ENCODE assay signal across 1 cellular context in the genomic region with DNA sequence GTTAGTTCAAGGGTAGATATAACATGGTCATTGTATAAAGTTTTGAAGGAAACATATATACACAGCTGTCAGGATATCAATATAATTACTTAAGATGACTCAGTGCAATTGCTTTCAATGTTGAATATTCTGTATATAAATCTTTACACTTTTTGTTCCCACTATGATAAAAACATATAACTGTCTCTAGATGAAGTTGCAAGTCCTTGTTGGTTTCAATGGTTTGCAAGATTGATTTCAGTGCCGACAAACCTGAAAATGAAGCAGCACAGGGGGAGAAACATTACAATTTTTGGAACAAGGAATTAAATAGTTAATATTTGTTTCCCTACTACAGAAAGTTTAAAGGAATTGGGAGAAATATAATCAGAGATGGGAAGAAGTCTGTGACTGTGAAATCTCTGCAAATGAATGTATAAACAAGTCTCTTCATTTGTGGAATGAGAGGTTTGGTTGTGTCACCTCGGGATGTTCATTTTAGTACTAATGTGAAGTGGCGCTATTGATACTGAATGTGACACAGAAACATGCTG.
A peak's percentile ranks its signal among the peaks of the same experiment; 100 is the strongest.
TF ChIP-seq lines count a peak whose summit lies in the region.

No MANE protein-coding gene starts in this region.

TF ChIP-seq in K562, 482 proteins besides CTCF, POLR2A, EP300 and RAD21 (continued from another document and continues in another):
- TF ChIP-seq CHAMP1 (IDR thresholded peaks at IDR 0.05) (no peak), SMARCC2 (IDR thresholded peaks at IDR 0.05; ENCODE audit: low read depth) (no peak), RBM34 (IDR thresholded peaks at IDR 0.05; ENCODE audit: borderline replicate concordance, insufficient read depth, low read length) (no peak), POLR2AphosphoS5 (IDR thresholded peaks at IDR 0.05; ENCODE audit: control insufficient read depth, insufficient read depth, low read depth, low read length) (no peak), CBFA2T3 (IDR thresholded peaks at IDR 0.05) (no peak), ZNF830 (CRISPR knock-in tag; IDR thresholded peaks at IDR 0.05) (no peak), ASH1L (IDR thresholded peaks at IDR 0.05; ENCODE audit: borderline replicate concordance, low read depth, partially characterized antibody) (no peak), TBL1XR1 (IDR thresholded peaks at IDR 0.05; ENCODE audit: low read length in 2 of 2) (no peak), ZNF398 (CRISPR knock-in tag; IDR thresholded peaks at IDR 0.05) (no peak), POLR2B (IDR thresholded peaks at IDR 0.05; ENCODE audit: low read depth, partially characterized antibody) (no peak), MECOM (CRISPR knock-in tag; IDR thresholded peaks at IDR 0.05) (no peak), SREBF2 (CRISPR knock-in tag; IDR thresholded peaks at IDR 0.05) (no peak), MTA2 (IDR thresholded peaks at IDR 0.05; ENCODE audit: low read depth) (no peak), ZKSCAN1 (IDR thresholded peaks at IDR 0.05; ENCODE audit: low read depth, low read length) (no peak), CREB1 (IDR thresholded peaks at IDR 0.05) (no peak), CREB1 (CRISPR knock-in tag; IDR thresholded peaks at IDR 0.05) (0 out of 2 replicates have a peak, but pooled peaks have one; percentile 14), SOX6 (IDR thresholded peaks at IDR 0.05) (no peak), GATA2 (CRISPR knock-in tag; IDR thresholded peaks at IDR 0.05) (no peak), ZNF3 (CRISPR knock-in tag; IDR thresholded peaks at IDR 0.05) (no peak), HLTF (IDR thresholded peaks at IDR 0.05) (no peak), HDAC1 (IDR thresholded peaks at IDR 0.05) (peak in 1 of 2 experiments; percentile 13; a peak in 1 of 4 replicates), CHD2 (IDR thresholded peaks at IDR 0.05; ENCODE audit: low read depth, low read length) (no peak), RCOR1 (IDR thresholded peaks at IDR 0.05; ENCODE audit: borderline replicate concordance in 1 of 2, low read depth in 2 of 2, low read length in 2 of 2) (peak in 1 of 2 experiments; percentile 23; a peak in 1 of 4 replicates), DLX4 (CRISPR knock-in tag; IDR thresholded peaks at IDR 0.05) (no peak), HDAC2 (IDR thresholded peaks at IDR 0.05) (no peak)
- TF ChIP-seq, protein P1, sequence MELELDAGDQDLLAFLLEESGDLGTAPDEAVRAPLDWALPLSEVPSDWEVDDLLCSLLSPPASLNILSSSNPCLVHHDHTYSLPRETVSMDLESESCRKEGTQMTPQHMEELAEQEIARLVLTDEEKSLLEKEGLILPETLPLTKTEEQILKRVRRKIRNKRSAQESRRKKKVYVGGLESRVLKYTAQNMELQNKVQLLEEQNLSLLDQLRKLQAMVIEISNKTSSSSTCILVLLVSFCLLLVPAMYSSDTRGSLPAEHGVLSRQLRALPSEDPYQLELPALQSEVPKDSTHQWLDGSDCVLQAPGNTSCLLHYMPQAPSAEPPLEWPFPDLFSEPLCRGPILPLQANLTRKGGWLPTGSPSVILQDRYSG (tag; conservative IDR thresholded peaks at IDR 0.05; ENCODE audit: low read depth): 0 out of 2 replicates have a peak, but pooled peaks have one; percentile 16
- TF ChIP-seq, protein P2, sequence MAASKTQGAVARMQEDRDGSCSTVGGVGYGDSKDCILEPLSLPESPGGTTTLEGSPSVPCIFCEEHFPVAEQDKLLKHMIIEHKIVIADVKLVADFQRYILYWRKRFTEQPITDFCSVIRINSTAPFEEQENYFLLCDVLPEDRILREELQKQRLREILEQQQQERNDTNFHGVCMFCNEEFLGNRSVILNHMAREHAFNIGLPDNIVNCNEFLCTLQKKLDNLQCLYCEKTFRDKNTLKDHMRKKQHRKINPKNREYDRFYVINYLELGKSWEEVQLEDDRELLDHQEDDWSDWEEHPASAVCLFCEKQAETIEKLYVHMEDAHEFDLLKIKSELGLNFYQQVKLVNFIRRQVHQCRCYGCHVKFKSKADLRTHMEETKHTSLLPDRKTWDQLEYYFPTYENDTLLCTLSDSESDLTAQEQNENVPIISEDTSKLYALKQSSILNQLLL (CRISPR knock-in tag; IDR thresholded peaks at IDR 0.05; ENCODE audit: borderline replicate concordance): no peak
- TF ChIP-seq, protein P3, sequence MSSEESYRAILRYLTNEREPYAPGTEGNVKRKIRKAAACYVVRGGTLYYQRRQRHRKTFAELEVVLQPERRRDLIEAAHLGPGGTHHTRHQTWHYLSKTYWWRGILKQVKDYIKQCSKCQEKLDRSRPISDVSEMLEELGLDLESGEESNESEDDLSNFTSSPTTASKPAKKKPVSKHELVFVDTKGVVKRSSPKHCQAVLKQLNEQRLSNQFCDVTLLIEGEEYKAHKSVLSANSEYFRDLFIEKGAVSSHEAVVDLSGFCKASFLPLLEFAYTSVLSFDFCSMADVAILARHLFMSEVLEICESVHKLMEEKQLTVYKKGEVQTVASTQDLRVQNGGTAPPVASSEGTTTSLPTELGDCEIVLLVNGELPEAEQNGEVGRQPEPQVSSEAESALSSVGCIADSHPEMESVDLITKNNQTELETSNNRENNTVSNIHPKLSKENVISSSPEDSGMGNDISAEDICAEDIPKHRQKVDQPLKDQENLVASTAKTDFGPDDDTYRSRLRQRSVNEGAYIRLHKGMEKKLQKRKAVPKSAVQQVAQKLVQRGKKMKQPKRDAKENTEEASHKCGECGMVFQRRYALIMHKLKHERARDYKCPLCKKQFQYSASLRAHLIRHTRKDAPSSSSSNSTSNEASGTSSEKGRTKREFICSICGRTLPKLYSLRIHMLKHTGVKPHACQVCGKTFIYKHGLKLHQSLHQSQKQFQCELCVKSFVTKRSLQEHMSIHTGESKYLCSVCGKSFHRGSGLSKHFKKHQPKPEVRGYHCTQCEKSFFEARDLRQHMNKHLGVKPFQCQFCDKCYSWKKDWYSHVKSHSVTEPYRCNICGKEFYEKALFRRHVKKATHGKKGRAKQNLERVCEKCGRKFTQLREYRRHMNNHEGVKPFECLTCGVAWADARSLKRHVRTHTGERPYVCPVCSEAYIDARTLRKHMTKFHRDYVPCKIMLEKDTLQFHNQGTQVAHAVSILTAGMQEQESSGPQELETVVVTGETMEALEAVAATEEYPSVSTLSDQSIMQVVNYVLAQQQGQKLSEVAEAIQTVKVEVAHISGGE (CRISPR knock-in tag; IDR thresholded peaks at IDR 0.05): no peak
- TF ChIP-seq, protein P4, sequence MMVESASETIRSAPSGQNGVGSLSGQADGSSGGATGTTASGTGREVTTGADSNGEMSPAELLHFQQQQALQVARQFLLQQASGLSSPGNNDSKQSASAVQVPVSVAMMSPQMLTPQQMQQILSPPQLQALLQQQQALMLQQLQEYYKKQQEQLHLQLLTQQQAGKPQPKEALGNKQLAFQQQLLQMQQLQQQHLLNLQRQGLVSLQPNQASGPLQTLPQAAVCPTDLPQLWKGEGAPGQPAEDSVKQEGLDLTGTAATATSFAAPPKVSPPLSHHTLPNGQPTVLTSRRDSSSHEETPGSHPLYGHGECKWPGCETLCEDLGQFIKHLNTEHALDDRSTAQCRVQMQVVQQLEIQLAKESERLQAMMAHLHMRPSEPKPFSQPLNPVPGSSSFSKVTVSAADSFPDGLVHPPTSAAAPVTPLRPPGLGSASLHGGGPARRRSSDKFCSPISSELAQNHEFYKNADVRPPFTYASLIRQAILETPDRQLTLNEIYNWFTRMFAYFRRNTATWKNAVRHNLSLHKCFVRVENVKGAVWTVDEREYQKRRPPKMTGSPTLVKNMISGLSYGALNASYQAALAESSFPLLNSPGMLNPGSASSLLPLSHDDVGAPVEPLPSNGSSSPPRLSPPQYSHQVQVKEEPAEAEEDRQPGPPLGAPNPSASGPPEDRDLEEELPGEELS (CRISPR knock-in tag; IDR thresholded peaks at IDR 0.05; ENCODE audit: borderline replicate concordance): no peak
- TF ChIP-seq, protein P5, sequence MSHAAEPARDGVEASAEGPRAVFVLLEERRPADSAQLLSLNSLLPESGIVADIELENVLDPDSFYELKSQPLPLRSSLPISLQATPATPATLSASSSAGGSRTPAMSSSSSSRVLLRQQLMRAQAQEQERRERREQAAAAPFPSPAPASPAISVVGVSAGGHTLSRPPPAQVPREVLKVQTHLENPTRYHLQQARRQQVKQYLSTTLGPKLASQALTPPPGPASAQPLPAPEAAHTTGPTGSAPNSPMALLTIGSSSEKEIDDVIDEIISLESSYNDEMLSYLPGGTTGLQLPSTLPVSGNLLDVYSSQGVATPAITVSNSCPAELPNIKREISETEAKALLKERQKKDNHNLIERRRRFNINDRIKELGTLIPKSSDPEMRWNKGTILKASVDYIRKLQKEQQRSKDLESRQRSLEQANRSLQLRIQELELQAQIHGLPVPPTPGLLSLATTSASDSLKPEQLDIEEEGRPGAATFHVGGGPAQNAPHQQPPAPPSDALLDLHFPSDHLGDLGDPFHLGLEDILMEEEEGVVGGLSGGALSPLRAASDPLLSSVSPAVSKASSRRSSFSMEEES (CRISPR knock-in tag; IDR thresholded peaks at IDR 0.05): no peak
- TF ChIP-seq, protein P6, sequence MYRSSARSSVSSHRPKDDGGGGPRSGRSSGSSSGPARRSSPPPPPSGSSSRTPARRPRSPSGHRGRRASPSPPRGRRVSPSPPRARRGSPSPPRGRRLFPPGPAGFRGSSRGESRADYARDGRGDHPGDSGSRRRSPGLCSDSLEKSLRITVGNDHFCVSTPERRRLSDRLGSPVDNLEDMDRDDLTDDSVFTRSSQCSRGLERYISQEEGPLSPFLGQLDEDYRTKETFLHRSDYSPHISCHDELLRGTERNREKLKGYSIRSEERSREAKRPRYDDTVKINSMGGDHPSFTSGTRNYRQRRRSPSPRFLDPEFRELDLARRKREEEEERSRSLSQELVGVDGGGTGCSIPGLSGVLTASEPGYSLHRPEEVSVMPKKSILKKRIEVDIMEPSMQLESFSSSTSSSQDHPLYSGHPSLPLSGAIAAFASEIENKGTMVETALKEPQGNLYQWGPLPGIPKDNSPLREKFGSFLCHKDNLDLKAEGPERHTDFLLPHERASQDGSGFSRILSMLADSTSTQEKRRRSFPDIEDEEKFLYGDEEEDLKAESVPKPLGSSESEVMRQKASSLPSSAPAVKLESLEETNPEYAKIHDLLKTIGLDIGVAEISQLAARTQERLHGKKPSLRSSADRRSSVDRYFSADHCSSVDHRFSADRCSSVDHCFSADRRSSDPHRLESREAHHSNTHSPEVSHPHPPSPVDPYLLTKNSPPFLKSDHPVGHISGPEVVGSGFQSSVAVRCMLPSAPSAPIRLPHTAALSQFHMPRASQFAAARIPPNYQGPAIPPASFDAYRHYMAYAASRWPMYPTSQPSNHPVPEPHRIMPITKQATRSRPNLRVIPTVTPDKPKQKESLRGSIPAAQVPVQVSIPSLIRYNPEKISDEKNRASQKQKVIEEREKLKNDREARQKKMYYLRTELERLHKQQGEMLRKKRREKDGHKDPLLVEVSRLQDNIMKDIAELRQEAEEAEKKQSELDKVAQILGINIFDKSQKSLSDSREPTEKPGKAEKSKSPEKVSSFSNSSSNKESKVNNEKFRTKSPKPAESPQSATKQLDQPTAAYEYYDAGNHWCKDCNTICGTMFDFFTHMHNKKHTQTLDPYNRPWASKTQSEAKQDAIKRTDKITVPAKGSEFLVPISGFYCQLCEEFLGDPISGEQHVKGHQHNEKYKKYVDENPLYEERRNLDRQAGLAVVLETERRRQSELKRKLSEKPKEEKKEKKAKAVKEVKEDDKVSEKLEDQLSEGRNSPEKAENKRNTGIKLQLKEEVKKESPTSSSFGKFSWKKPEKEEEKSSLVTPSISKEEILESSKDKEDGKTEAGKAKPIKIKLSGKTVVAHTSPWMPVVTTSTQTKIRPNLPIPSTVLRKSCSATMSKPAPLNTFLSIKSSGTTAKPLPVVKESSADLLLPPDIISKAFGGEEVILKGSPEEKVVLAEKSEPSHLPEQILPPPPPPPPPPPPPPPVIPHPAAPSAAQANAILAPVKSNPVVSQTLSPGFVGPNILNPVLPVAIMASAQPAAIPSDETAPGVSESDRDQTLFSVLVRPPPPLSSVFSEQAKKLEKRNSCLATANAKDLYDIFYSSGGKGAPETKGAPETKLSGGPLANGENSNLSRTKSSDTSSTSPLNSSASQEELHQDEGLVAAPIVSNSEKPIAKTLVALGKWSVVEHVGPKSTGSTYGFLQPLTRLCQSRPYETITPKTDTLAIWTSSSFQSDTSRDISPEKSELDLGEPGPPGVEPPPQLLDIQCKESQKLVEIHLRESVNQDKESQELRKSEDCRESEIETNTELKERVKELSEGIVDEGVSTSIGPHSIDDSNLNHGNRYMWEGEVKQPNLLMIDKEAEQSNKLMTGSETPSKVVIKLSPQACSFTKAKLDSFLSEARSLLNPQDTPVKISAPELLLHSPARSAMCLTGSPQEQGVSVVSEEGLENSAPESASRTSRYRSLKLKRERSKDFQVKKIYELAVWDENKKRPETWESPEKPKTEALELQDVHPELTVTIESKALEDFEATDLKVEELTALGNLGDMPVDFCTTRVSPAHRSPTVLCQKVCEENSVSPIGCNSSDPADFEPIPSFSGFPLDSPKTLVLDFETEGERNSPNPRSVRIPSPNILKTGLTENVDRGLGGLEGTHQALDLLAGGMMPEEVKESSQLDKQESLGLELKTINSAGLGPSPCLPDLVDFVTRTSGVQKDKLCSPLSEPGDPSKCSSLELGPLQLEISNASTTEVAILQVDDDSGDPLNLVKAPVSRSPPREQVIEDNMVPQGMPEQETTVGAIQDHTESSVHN (IDR thresholded peaks at IDR 0.05; ENCODE audit: borderline replicate concordance in 1 of 2, low read depth in 1 of 2): peak in 1 of 2 experiments; percentile 46; a peak in 1 of 4 replicates
